In genomic region chr15:58221591-58222241, GRCh38 we compare ENCODE assay signal across 1 cellular context.
A peak's percentile ranks its signal among the peaks of the same experiment; 100 is the strongest.
TF ChIP-seq lines count a peak whose summit lies in the region.

No MANE protein-coding gene starts in this region.

TF ChIP-seq in K562, 482 proteins besides CTCF, POLR2A, EP300 and RAD21 (continued from another document):
- TF ChIP-seq ZNF407 (IDR thresholded peaks at IDR 0.05; ENCODE audit: low read depth) (no peak), CC2D1A (IDR thresholded peaks at IDR 0.05) (0 out of 2 replicates have a peak, but pooled peaks have one; percentile 47), JUNB (CRISPR knock-in tag; conservative IDR thresholded peaks at IDR 0.05) (no peak), CBFB (CRISPR knock-in tag; IDR thresholded peaks at IDR 0.05) (no peak), ARID2 (IDR thresholded peaks at IDR 0.05) (0 out of 2 replicates have a peak, but pooled peaks have one; percentile 30), ZNF57 (CRISPR knock-in tag; IDR thresholded peaks at IDR 0.05) (no peak), ZNF280B (CRISPR knock-in tag; IDR thresholded peaks at IDR 0.05) (no peak), CBX5 (IDR thresholded peaks at IDR 0.05; ENCODE audit: borderline replicate concordance, low read depth) (no peak), ZNF224 (CRISPR knock-in tag; IDR thresholded peaks at IDR 0.05) (no peak), POLR2G (IDR thresholded peaks at IDR 0.05; ENCODE audit: low read depth, low read length) (no peak), YBX1 (IDR thresholded peaks at IDR 0.05) (no peak), TFAP4 (CRISPR knock-in tag; IDR thresholded peaks at IDR 0.05; ENCODE audit: borderline replicate concordance) (peak; percentile 72; the same call in 1 of the 2 replicates), POLR2B (IDR thresholded peaks at IDR 0.05; ENCODE audit: low read depth, partially characterized antibody) (no peak), HIVEP1 (CRISPR knock-in tag; IDR thresholded peaks at IDR 0.05) (no peak), DACH1 (IDR thresholded peaks at IDR 0.05; ENCODE audit: partially characterized antibody) (peak; percentile 70), SMC3 (conservative IDR thresholded peaks at IDR 0.05; ENCODE audit: insufficient read depth, low read depth, low read length) (peak; percentile 72), ATF1 (CRISPR knock-in tag; IDR thresholded peaks at IDR 0.05) (no peak), ATF1 (tag; IDR thresholded peaks at IDR 0.05) (no peak), RCOR1 (IDR thresholded peaks at IDR 0.05; ENCODE audit: borderline replicate concordance in 1 of 2, low read depth in 2 of 2, low read length in 2 of 2) (0 out of 4 replicates have a peak, but pooled peaks of 1 of the 2 experiments have one; percentile 48), ZKSCAN8 (CRISPR knock-in tag; IDR thresholded peaks at IDR 0.05) (no peak), U2AF2 (optimal IDR thresholded peaks at IDR 0.05; ENCODE audit: low read depth, low read length) (no peak), ZNF639 (CRISPR knock-in tag; conservative IDR thresholded peaks at IDR 0.05 in 1 of 2, IDR thresholded peaks at IDR 0.05 in 1 of 2) (no peak), STAG1 (CRISPR knock-in tag; IDR thresholded peaks at IDR 0.05; ENCODE audit: borderline replicate concordance) (peak; percentile 87), SLC30A9 (CRISPR knock-in tag; IDR thresholded peaks at IDR 0.05) (no peak), ATF7 (IDR thresholded peaks at IDR 0.05) (0 out of 2 replicates have a peak, but pooled peaks have one; percentile 25)
